In genomic region chr6:136787726-136788068, GRCh38 we compare ENCODE assay signal across 10 cellular contexts. TPM values are rescaled to one million over a fixed set of nuclear protein-coding genes. Genes with fewer than 3 reads are reported as not detected.
DNase-seq lines count a peak whose midpoint lies in the region; TF ChIP-seq lines count a peak whose summit lies in the region.
"Had no signal": no experiment of that assay in that cellular context is flagged by ENCODE, and none has a peak within 500 bp of the region (broad histone marks: within the 10 kb centered on the region; RNA-seq: fewer than 3 reads in every experiment).

No MANE protein-coding gene starts in this region.

- peaks cover 67% of the 10 kb centered on the region for H3K4me1 Mint-ChIP-seq in dendritic cell treated with granulocyte-macrophage colony-stimulating factor and Interleukin-4, amounts not matched to agents 40 ng/mL and 50 ng/mL, for 4 days (ENCODE audit: low read depth)
- peaks cover 34% of the 10 kb centered on the region for H3K4me1 Mint-ChIP-seq in mesothelial cell of epicardium

- H3K4me1 ChIP-seq in Peyer's patch = peaks cover 6 to 48% (median 13%) of the 10 kb centered on the region in 4 donors

- H3K4me3 ChIP-seq in GM06990 (replicated peaks; ENCODE audit: low read depth, low read length) (peak overlapping the region; percentile 54), Peyer's patch (no peak overlapping the region), skin epidermis (no peak overlapping the region)

- no peaks in the 10 kb centered on the region for H3K27me3 ChIP-seq in GM06990 (replicated peaks; ENCODE audit: control insufficient read depth, insufficient read depth, low read length)
- H3K27me3 ChIP-seq in Peyer's patch = no peaks in the 10 kb centered on the region
- H3K27me3 ChIP-seq: foreskin keratinocyte had no signal

- H3K27ac Mint-ChIP-seq in dendritic cell treated with granulocyte-macrophage colony-stimulating factor and Interleukin-4, amounts not matched to agents 40 ng/mL and 50 ng/mL, for 4 days = peak overlapping the region; percentile 50
- H3K27ac Mint-ChIP-seq in mesothelial cell of epicardium = no peak overlapping the region

- no peak for TF ChIP-seq CTCF in GM06990 (IDR thresholded peaks at IDR 0.05; ENCODE audit: insufficient read depth, low read length, poor library complexity, severe bottlenecking)
- no peak for TF ChIP-seq CTCF in Peyer's patch (IDR thresholded peaks at IDR 0.05)
- TF ChIP-seq CTCF in mesothelial cell of epicardium (IDR thresholded peaks at IDR 0.05; ENCODE audit: unreplicated experiment) = no peak

- no peak for DNase-seq in GM06990 (ENCODE audit: extremely low read depth, insufficient read length)
- DNase-seq in Peyer's patch = no peak
- no peak for DNase-seq in stimulated activated CD4-positive, alpha-beta T cell treated with anti-CD3 and anti-CD28 coated beads, Interleukin-4, amount 100 ng/mL, for 1 hour
- no peak for DNase-seq in ecto neural progenitor cell (ENCODE audit: low spot score)
- DNase-seq in glomerular visceral epithelial cell (ENCODE audit: extremely low spot score) = no peak
- DNase-seq in mesothelial cell of epicardium (ENCODE audit: low spot score in 2 of 2, unreplicated experiment in 2 of 2) = no peak
- DNase-seq: NCI-H2227 treated with DMSO at 0.1 percent for 48 hours had no signal

- H3K9me3 ChIP-seq in Peyer's patch = no peaks in the 10 kb centered on the region

- H3K36me3 ChIP-seq in GM06990 (ENCODE audit: control insufficient read depth, insufficient read depth, low read length) = peaks cover 5% of the 10 kb centered on the region; the same call in 1 of the 2 replicates
- H3K36me3 ChIP-seq in Peyer's patch = no peaks in the 10 kb centered on the region

- TF ChIP-seq POLR2A in Peyer's patch (IDR thresholded peaks at IDR 0.05) = no peak

- H3K9me3 Mint-ChIP-seq in dendritic cell treated with granulocyte-macrophage colony-stimulating factor and Interleukin-4, amounts not matched to agents 40 ng/mL and 50 ng/mL, for 4 days = no peaks in the 10 kb centered on the region
- peaks cover 6% of the 10 kb centered on the region for H3K9me3 Mint-ChIP-seq in mesothelial cell of epicardium

- H3K4me3 Mint-ChIP-seq in dendritic cell treated with granulocyte-macrophage colony-stimulating factor and Interleukin-4, amounts not matched to agents 40 ng/mL and 50 ng/mL, for 4 days = no peak overlapping the region
- H3K4me3 Mint-ChIP-seq in mesothelial cell of epicardium = no peak overlapping the region

- peaks cover 54% of the 10 kb centered on the region for H3K36me3 Mint-ChIP-seq in dendritic cell treated with granulocyte-macrophage colony-stimulating factor and Interleukin-4, amounts not matched to agents 40 ng/mL and 50 ng/mL, for 4 days (ENCODE audit: low read depth)
- H3K36me3 Mint-ChIP-seq in mesothelial cell of epicardium = peaks cover 6% of the 10 kb centered on the region

- no peaks in the 10 kb centered on the region for H3K27me3 Mint-ChIP-seq in dendritic cell treated with granulocyte-macrophage colony-stimulating factor and Interleukin-4, amounts not matched to agents 40 ng/mL and 50 ng/mL, for 4 days
- H3K27me3 Mint-ChIP-seq in mesothelial cell of epicardium (ENCODE audit: low read depth) = peaks cover 8% of the 10 kb centered on the region

- intact Hi-C loops in dendritic cell treated with granulocyte-macrophage colony-stimulating factor and Interleukin-4, amounts not matched to agents 40 ng/mL and 50 ng/mL, for 4 days (cut with micrococcal nuclease) = loop anchor here (5.0 kb wide), 2 partner anchors 35 to 70 kb away; no protein-coding TSS in a partner anchor

- H3K27ac ChIP-seq in Peyer's patch (peak overlapping the region; percentile 52 to 98 (median 86)), skin epidermis (peak overlapping the region in 13 of 21 experiments; percentile 3 to 97 (median 60))

RNA-seq across cellular contexts. Expression of gene MAP3K5, which starts 4.6 kb away (rescaled TPM):
- 10 to 100 TPM; 14.2 to 46.2 (median 23.2) TPM for total RNA-seq in Peyer's patch
- 8.3 to 9.5 TPM (median 8.9 TPM) in 3 replicates for total RNA-seq in mesothelial cell of epicardium

RNA-seq across cellular contexts. Expression of gene PEX7, which starts 34.7 kb away (rescaled TPM):
- total RNA-seq in Peyer's patch (1 to 10 TPM; 3.0 to 7.1 (median 6.3) TPM), mesothelial cell of epicardium (6.8 to 8.3 TPM (median 7.8 TPM) in 3 replicates)
